13 cellular contexts compared by ENCODE assay signal in genomic region chr4:87525636-87526035, GRCh38. TPM values are rescaled to one million over a fixed set of nuclear protein-coding genes. Genes with fewer than 3 reads are reported as not detected.
DNase-seq lines count a peak whose midpoint lies in the region; ATAC-seq and TF ChIP-seq lines count a peak whose summit lies in the region.
"Had no signal": no experiment of that assay in that cellular context is flagged by ENCODE, and none has a peak within 500 bp of the region (broad histone marks: within the 10 kb centered on the region; RNA-seq: fewer than 3 reads in every experiment).

No MANE protein-coding gene starts in this region.

- ATAC-seq in foreskin keratinocyte (no peak), upper lobe of right lung (peak; percentile 47)
- ATAC-seq: natural killer cell had no signal

- H3K36me3 ChIP-seq in upper lobe of right lung, result no peaks in the 10 kb centered on the region

- H3K27ac ChIP-seq in foreskin keratinocyte (no peak overlapping the region), upper lobe of right lung (peak overlapping the region; percentile 89)
- H3K27ac ChIP-seq: 22Rv1 had no signal

- DNase-seq in DMS153 treated with DMSO at 0.1 percent for 48 hours (lab: John Stamatoyannopoulos, UW; ENCODE audit: unreplicated experiment), result peak; percentile 28
- DNase-seq in DMS153 (lab: John Stamatoyannopoulos, UW), result no peak
- DNase-seq in foreskin keratinocyte, result peak; percentile 54 to 70
- no peak for DNase-seq in neural crest cell (ENCODE audit: low read depth, low spot score)
- no peak for DNase-seq in upper lobe of right lung
- DNase-seq in T-helper 2 cell treated with Interferon-gamma antibody and Interleukin-4, amounts not matched to agents 5 μg/mL and 100 μg/mL, for 36 hours (ENCODE audit: low spot score), result no peak
- no peak for DNase-seq in activated effector memory CD4-positive, alpha-beta T cell treated with anti-CD3 and anti-CD28 coated beads, Interleukin-2, amount 50 U/mL, for 16 hours
- no peak for DNase-seq in activated gamma-delta T cell treated with Interleukin-2 at 50 U/mL for 16 hours
- DNase-seq: activated naive CD4-positive, alpha-beta T cell treated with Interleukin-2 at 50 U/mL for 16 hours; EL; natural killer cell; NCI-H1417 treated with DMSO at 0.1 percent for 48 hours had no signal

- TF ChIP-seq CTCF in foreskin keratinocyte (conservative IDR thresholded peaks at IDR 0.05) (no peak), neural crest cell (conservative IDR thresholded peaks at IDR 0.05) (no peak), upper lobe of right lung (IDR thresholded peaks at IDR 0.05) (no peak)

- H3K4me1 Mint-ChIP-seq in neural crest cell, result peaks cover 77% of the 10 kb centered on the region
- H3K4me1 Mint-ChIP-seq in T-helper 2 cell treated with Interferon-gamma antibody and Interleukin-4, amounts not matched to agents 5 μg/mL and 100 μg/mL, for 36 hours (ENCODE audit: low read depth), result peaks cover 1% of the 10 kb centered on the region
- H3K4me1 Mint-ChIP-seq: natural killer cell had no signal

- H3K9me3 ChIP-seq in upper lobe of right lung, result no peaks in the 10 kb centered on the region

- no peaks in the 10 kb centered on the region for H3K27me3 Mint-ChIP-seq in neural crest cell (ENCODE audit: low read depth)
- peaks cover 11% of the 10 kb centered on the region for H3K27me3 Mint-ChIP-seq in T-helper 2 cell treated with Interferon-gamma antibody and Interleukin-4, amounts not matched to agents 5 μg/mL and 100 μg/mL, for 36 hours (ENCODE audit: low read depth)

- peak overlapping the region; percentile 54 for H3K4me3 ChIP-seq in upper lobe of right lung

- H3K36me3 Mint-ChIP-seq in neural crest cell (ENCODE audit: low read depth), result peaks cover 12% of the 10 kb centered on the region
- no peaks in the 10 kb centered on the region for H3K36me3 Mint-ChIP-seq in T-helper 2 cell treated with Interferon-gamma antibody and Interleukin-4, amounts not matched to agents 5 μg/mL and 100 μg/mL, for 36 hours (ENCODE audit: low read depth)

- H3K27ac Mint-ChIP-seq in neural crest cell (ENCODE audit: unreplicated experiment), result peak overlapping the region; percentile 54
- no peak overlapping the region for H3K27ac Mint-ChIP-seq in T-helper 2 cell treated with Interferon-gamma antibody and Interleukin-4, amounts not matched to agents 5 μg/mL and 100 μg/mL, for 36 hours
- H3K27ac Mint-ChIP-seq: natural killer cell had no signal

- H3K9me3 Mint-ChIP-seq in neural crest cell, result peaks cover 6% of the 10 kb centered on the region
- H3K9me3 Mint-ChIP-seq in T-helper 2 cell treated with Interferon-gamma antibody and Interleukin-4, amounts not matched to agents 5 μg/mL and 100 μg/mL, for 36 hours, result peaks cover 13% of the 10 kb centered on the region

- no peaks in the 10 kb centered on the region for H3K27me3 ChIP-seq in foreskin keratinocyte
- no peaks in the 10 kb centered on the region for H3K27me3 ChIP-seq in upper lobe of right lung

- H3K4me3 Mint-ChIP-seq in neural crest cell, result peak overlapping the region; percentile 3
- H3K4me3 Mint-ChIP-seq in T-helper 2 cell treated with Interferon-gamma antibody and Interleukin-4, amounts not matched to agents 5 μg/mL and 100 μg/mL, for 36 hours, result no peak overlapping the region
- H3K4me3 Mint-ChIP-seq: natural killer cell had no signal

- H3K4me1 ChIP-seq in foreskin keratinocyte (peaks cover 15% of the 10 kb centered on the region), upper lobe of right lung (peaks cover 26% of the 10 kb centered on the region)

- intact Hi-C loops in upper lobe of right lung (cut with DNase I), result no loop called here

RNA-seq across cellular contexts. Expression of gene SPARCL1, which starts 3.5 kb away (rescaled TPM):
- total RNA-seq in foreskin keratinocyte (not detected in 2 replicates), neural crest cell (7.8 and 8.6 TPM in 2 replicates), upper lobe of right lung (369 TPM)
- polyA plus RNA-seq in foreskin keratinocyte, result not detected in 2 replicates
- total RNA-seq: natural killer cell had no signal

Comparison
In these comparisons a context has a peak if more than half of its experiments do, and no peak if none do; other contexts are left out.
1. DNase-seq: peak in DMS153 treated with DMSO at 0.1 percent for 48 hours (single experiment) and foreskin keratinocyte (2 of 2); none in DMS153 (single experiment), neural crest cell (single experiment), upper lobe of right lung (single experiment), T-helper 2 cell treated with Interferon-gamma antibody and Interleukin-4, amounts not matched to agents 5 μg/mL and 100 μg/mL, for 36 hours (single experiment), activated effector memory CD4-positive, alpha-beta T cell treated with anti-CD3 and anti-CD28 coated beads, Interleukin-2, amount 50 U/mL, for 16 hours (single experiment) and activated gamma-delta T cell treated with Interleukin-2 at 50 U/mL for 16 hours (single experiment).
2. RNA of gene SPARCL1, which starts 3.5 kb away (total RNA-seq): 369 TPM in upper lobe of right lung (single experiment); 7.8 to 8.6 TPM in neural crest cell and not detected in foreskin keratinocyte; every median in the first group is over 10 times any median in the second.